1 cellular context compared by ENCODE assay signal in genomic region chr16:84582958-84583516, GRCh38.
TF ChIP-seq lines count a peak whose summit lies in the region.

No MANE protein-coding gene starts in this region.

TF ChIP-seq in GM23338, 12 proteins besides CTCF, POLR2A, EP300 and RAD21 (continued from another document):
- no peak for TF ChIP-seq REST (IDR thresholded peaks at IDR 0.05; ENCODE audit: unreplicated experiment)
- TF ChIP-seq STAT1 (IDR thresholded peaks at IDR 0.05; ENCODE audit: unreplicated experiment) = no peak
- no peak for TF ChIP-seq ZNF462 (CRISPR knock-in tag; IDR thresholded peaks at IDR 0.05)
- TF ChIP-seq POLR2AphosphoS5 (IDR thresholded peaks at IDR 0.05; ENCODE audit: low read depth) = no peak
- no peak for TF ChIP-seq EZH2 (IDR thresholded peaks at IDR 0.05; ENCODE audit: low read depth, unreplicated experiment)
TF ChIP-seq in GM23338: peak in this region for 0.
